ENCODE assay signal across 1 cellular context in the genomic region with DNA sequence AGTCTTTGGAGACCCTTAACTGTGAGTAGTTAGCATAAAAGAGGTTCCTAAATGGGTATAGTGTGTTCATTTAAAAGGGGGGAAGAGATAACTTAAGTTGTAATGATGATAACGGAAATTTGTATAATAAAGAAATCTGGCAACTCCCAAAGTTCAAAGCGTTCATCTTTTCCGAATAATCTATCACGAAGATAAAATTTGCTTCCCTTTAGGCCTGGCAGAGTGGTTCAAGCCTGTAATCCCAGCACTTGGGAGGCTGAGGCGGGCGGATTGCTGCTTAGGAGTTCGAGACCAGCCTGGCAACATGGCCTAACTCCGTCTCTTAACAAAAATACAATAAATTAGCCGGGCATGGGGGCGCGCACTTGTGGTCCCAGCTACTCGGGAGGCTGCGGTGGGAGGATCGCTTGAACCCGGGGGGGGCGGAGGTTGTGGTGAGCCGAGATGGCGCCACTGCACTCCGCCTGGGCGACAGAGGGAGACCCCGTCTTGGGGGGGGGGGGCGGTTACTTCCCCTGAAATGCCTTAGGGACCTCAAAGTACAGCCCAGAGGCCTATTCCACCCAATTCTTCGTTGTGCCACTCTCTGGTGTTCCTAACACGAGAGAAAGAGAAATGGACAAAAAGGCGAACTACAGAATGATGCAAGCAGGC.
TF ChIP-seq lines count a peak whose summit lies in the region.

No MANE protein-coding gene starts in this region.

TF ChIP-seq in A549, 52 proteins besides CTCF, POLR2A, EP300 and RAD21 (continued from another document):
- TF ChIP-seq, protein P1, sequence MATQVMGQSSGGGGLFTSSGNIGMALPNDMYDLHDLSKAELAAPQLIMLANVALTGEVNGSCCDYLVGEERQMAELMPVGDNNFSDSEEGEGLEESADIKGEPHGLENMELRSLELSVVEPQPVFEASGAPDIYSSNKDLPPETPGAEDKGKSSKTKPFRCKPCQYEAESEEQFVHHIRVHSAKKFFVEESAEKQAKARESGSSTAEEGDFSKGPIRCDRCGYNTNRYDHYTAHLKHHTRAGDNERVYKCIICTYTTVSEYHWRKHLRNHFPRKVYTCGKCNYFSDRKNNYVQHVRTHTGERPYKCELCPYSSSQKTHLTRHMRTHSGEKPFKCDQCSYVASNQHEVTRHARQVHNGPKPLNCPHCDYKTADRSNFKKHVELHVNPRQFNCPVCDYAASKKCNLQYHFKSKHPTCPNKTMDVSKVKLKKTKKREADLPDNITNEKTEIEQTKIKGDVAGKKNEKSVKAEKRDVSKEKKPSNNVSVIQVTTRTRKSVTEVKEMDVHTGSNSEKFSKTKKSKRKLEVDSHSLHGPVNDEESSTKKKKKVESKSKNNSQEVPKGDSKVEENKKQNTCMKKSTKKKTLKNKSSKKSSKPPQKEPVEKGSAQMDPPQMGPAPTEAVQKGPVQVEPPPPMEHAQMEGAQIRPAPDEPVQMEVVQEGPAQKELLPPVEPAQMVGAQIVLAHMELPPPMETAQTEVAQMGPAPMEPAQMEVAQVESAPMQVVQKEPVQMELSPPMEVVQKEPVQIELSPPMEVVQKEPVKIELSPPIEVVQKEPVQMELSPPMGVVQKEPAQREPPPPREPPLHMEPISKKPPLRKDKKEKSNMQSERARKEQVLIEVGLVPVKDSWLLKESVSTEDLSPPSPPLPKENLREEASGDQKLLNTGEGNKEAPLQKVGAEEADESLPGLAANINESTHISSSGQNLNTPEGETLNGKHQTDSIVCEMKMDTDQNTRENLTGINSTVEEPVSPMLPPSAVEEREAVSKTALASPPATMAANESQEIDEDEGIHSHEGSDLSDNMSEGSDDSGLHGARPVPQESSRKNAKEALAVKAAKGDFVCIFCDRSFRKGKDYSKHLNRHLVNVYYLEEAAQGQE (IDR thresholded peaks at IDR 0.05), result no peak
